In genomic region chr9:108048406-108049025, GRCh38 we compare ENCODE assay signal across 1 cellular context.
TF ChIP-seq lines count a peak whose summit lies in the region.

No MANE protein-coding gene starts in this region.

TF ChIP-seq in endothelial cell of umbilical vein, 7 proteins besides CTCF, POLR2A, EP300 and RAD21 (continued from another document):
- no peak for TF ChIP-seq GATA2 (IDR thresholded peaks at IDR 0.05; ENCODE audit: insufficient read depth, insufficient read length, low read depth, low read length)
- TF ChIP-seq JUN (IDR thresholded peaks at IDR 0.05; ENCODE audit: borderline replicate concordance, insufficient read depth, insufficient read length, low read depth): no peak
- no peak for TF ChIP-seq POLR2AphosphoS5 (IDR thresholded peaks at IDR 0.05; ENCODE audit: insufficient read depth, low read depth, low read length)
- TF ChIP-seq EZH2 (IDR thresholded peaks at IDR 0.05; ENCODE audit: borderline replicate concordance, low read depth, low read length, severe bottlenecking): no peak
- TF ChIP-seq FOS (IDR thresholded peaks at IDR 0.05; ENCODE audit: borderline replicate concordance, insufficient read depth, low read length): no peak
- no peak for TF ChIP-seq MYC (IDR thresholded peaks at IDR 0.05; ENCODE audit: low read depth, low read length)
